ENCODE assay signal across 17 cellular contexts in genomic region chr2:28908172-28908571, GRCh38. TPM values are rescaled to one million over a fixed set of nuclear protein-coding genes. Genes with fewer than 3 reads are reported as not detected.
DNase-seq lines count a peak whose midpoint lies in the region; ATAC-seq, FAIRE-seq and TF ChIP-seq lines count a peak whose summit lies in the region.
"Had no signal": no experiment of that assay in that cellular context is flagged by ENCODE, and none has a peak within 500 bp of the region (broad histone marks: within the 10 kb centered on the region; RNA-seq: fewer than 3 reads in every experiment).

No MANE protein-coding gene starts in this region.

- CTCF ChIA-PET in A549 (lab: Yijun Ruan, JAX) (interaction anchor here (1.1 kb wide), 1 partner anchor 44 kb away, joined by 3 read pairs; no protein-coding TSS in a partner anchor), WTC11 (lab: Charles Lee) (no interaction called here)

- ATAC-seq in A549 (peak; percentile 7 to 9; a peak in 1 of 6 replicates), WTC11 (no peak), memory B cell (ENCODE audit: low read depth) (no peak), HG03354 (IDR thresholded peaks at IDR 0.05; ENCODE audit: poor library complexity, severe bottlenecking, unreplicated experiment) (no peak), natural killer cell (no peak)

- POLR2A ChIA-PET in A549 (lab: Yijun Ruan, JAX) = interaction anchor here (1.0 kb wide), 1 partner anchor 14 kb away, joined by 4 read pairs; the partner anchor contains the start of gene WDR43
- POLR2A ChIA-PET in WTC11 (lab: Charles Lee) = no interaction called here

- no peaks in the 10 kb centered on the region for H3K9me3 ChIP-seq in A549
- H3K9me3 ChIP-seq: BLaER1, HAP-1 had no signal

- H3K27ac Mint-ChIP-seq in WTC11 (peak overlapping the region; percentile 2; the same call in 1 of the 2 replicates), memory B cell (peak overlapping the region; percentile 39), natural killer cell (no peak overlapping the region)

- no peak for FAIRE-seq in A549 (lab: Jason Lieb, UNC)
- FAIRE-seq: H1 had no signal

- H3K4me1 ChIP-seq in A549 = peaks cover 47% of the 10 kb centered on the region

- H3K36me3 Mint-ChIP-seq in WTC11 = peaks cover 85% of the 10 kb centered on the region
- H3K36me3 Mint-ChIP-seq in memory B cell = peaks cover 46% of the 10 kb centered on the region
- H3K36me3 Mint-ChIP-seq in natural killer cell = peaks cover 12% of the 10 kb centered on the region

- no peak for TF ChIP-seq RAD21 in A549 (conservative IDR thresholded peaks at IDR 0.05 in 1 of 2, IDR thresholded peaks at IDR 0.05 in 1 of 2)

- H3K9me3 Mint-ChIP-seq in WTC11 (no peaks in the 10 kb centered on the region), memory B cell (no peaks in the 10 kb centered on the region), natural killer cell (no peaks in the 10 kb centered on the region)
- H3K9me3 Mint-ChIP-seq: CD8-positive, alpha-beta memory T cell had no signal

- peaks cover 5% of the 10 kb centered on the region; the same call in 1 of the 2 replicates for H3K4me1 Mint-ChIP-seq in WTC11
- H3K4me1 Mint-ChIP-seq in memory B cell = peaks cover 11% of the 10 kb centered on the region
- H3K4me1 Mint-ChIP-seq in natural killer cell = peaks cover 4 to 27% of the 10 kb centered on the region in 2 donors

- intact Hi-C loops in natural killer cell (cut with micrococcal nuclease) = no loop called here

- DNase-seq in NCI-H2171 treated with DMSO at 0.1 percent for 48 hours (lab: John Stamatoyannopoulos, UW) (peak; percentile 6), NCI-H2171 (lab: John Stamatoyannopoulos, UW) (no peak), A549 (ENCODE audit: low read depth in 1 of 2, low spot score in 1 of 2) (no peak), WTC11 (ENCODE audit: low spot score) (no peak), memory B cell (ENCODE audit: low spot score in 2 of 2) (no peak), NCI-H1092 treated with DMSO at 0.1 percent for 48 hours (lab: John Stamatoyannopoulos, UW) (no peak), natural killer cell (no peak)
- DNase-seq: AML-193; CD8-positive, alpha-beta memory T cell; DMS53; GF-D8 had no signal

- H3K27me3 Mint-ChIP-seq in WTC11 (ENCODE audit: low read depth) (no peaks in the 10 kb centered on the region), memory B cell (no peaks in the 10 kb centered on the region), natural killer cell (ENCODE audit: low read depth in 2 of 2) (no peaks in the 10 kb centered on the region)
- H3K27me3 Mint-ChIP-seq: CD8-positive, alpha-beta memory T cell had no signal

- TF ChIP-seq CTCF in A549 (IDR thresholded peaks at IDR 0.05) (no peak), WTC11 (IDR thresholded peaks at IDR 0.05) (no peak), natural killer cell (IDR thresholded peaks at IDR 0.05) (no peak)

- no peak overlapping the region for H3K4me3 ChIP-seq in A549
- H3K4me3 ChIP-seq: BLaER1, HAP-1 had no signal

- no peak overlapping the region for H3K4me2 ChIP-seq in A549
- H3K4me2 ChIP-seq: BLaER1 had no signal

- no peak overlapping the region for H3K27ac ChIP-seq in A549
- H3K27ac ChIP-seq: 22Rv1, BLaER1, HL-60 had no signal

- WGBS in A549 (ENCODE audit: missing lambda C conversion rate) = 0% methylated on average over 1 of the region's 1 CpG

- H3K4me3 Mint-ChIP-seq in WTC11 = no peak overlapping the region
- H3K4me3 Mint-ChIP-seq in memory B cell = no peak overlapping the region
- H3K4me3 Mint-ChIP-seq in natural killer cell = no peak overlapping the region

- no peak for TF ChIP-seq EP300 in A549 (IDR thresholded peaks at IDR 0.05)

- TF ChIP-seq POLR2A in A549 (IDR thresholded peaks at IDR 0.05; ENCODE audit: low read length) = no peak

TF ChIP-seq in A549, 52 proteins besides CTCF, POLR2A, EP300 and RAD21 (continues in another document):
- TF ChIP-seq SREBF2 (IDR thresholded peaks at IDR 0.05) (no peak), REST (IDR thresholded peaks at IDR 0.05) (no peak), HDAC2 (IDR thresholded peaks at IDR 0.05) (no peak), MAFK (IDR thresholded peaks at IDR 0.05; ENCODE audit: partially characterized antibody) (no peak), JUNB (IDR thresholded peaks at IDR 0.05) (no peak), PHF8 (IDR thresholded peaks at IDR 0.05; ENCODE audit: borderline replicate concordance, low read depth) (no peak), CHD2 (IDR thresholded peaks at IDR 0.05; ENCODE audit: low read length, partially characterized antibody) (no peak), EHMT2 (IDR thresholded peaks at IDR 0.05; ENCODE audit: low read depth) (no peak), KDM1A (IDR thresholded peaks at IDR 0.05; ENCODE audit: low read depth) (no peak)

TF ChIP-seq in WTC11, 78 proteins besides CTCF, POLR2A, EP300 and RAD21:
- TF ChIP-seq JUN (CRISPR knock-in tag; IDR thresholded peaks at IDR 0.05) (no peak), PREB (CRISPR knock-in tag; IDR thresholded peaks at IDR 0.05; ENCODE audit: borderline replicate concordance) (no peak), IRF2 (CRISPR knock-in tag; IDR thresholded peaks at IDR 0.05; ENCODE audit: borderline replicate concordance, low read depth) (no peak), HMGXB4 (CRISPR knock-in tag; IDR thresholded peaks at IDR 0.05) (no peak), FOXP4 (CRISPR knock-in tag; IDR thresholded peaks at IDR 0.05) (no peak), KAT7 (CRISPR knock-in tag; IDR thresholded peaks at IDR 0.05; ENCODE audit: borderline replicate concordance) (no peak), IRF1 (CRISPR knock-in tag; IDR thresholded peaks at IDR 0.05) (no peak)

RNA-seq across cellular contexts. Expression of gene WDR43, which starts 13.7 kb away (rescaled TPM):
- polyA plus RNA-seq in A549 (2011; rRNA removed) = 208 and 256 TPM in 2 replicates
- 50.6 and 51.9 TPM in 2 replicates for polyA plus RNA-seq in A549 (2012; cell fraction: cytosol; rRNA removed)
- polyA plus RNA-seq in A549 (2012; cell fraction: nucleus; rRNA removed) = 25.6 and 29.6 TPM in 2 replicates
- polyA plus RNA-seq in A549 (2017; fragmentation: RNase III; extraction: RNeasy Plus Mini Kit Qiagen cat#74134 plus additional on column Dnase treatment) = 71.8 to 83.6 TPM (median 72.4 TPM) in 3 replicates
- polyA minus RNA-seq in A549 (2011; rRNA and poly(A)+ RNA removed) = 186 and 192 TPM in 2 replicates
- 92.4 to 112 TPM (median 103 TPM) in 3 replicates for total RNA-seq in WTC11 (2021)
- 10 to 100 TPM; 45.1 to 53.2 (median 49.1) TPM for total RNA-seq in natural killer cell

RNA-seq across cellular contexts. Expression of gene TRMT61B, which starts 38.1 kb away (rescaled TPM):
- 24.9 and 38.6 TPM in 2 replicates for polyA plus RNA-seq in A549 (2011; rRNA removed)
- polyA plus RNA-seq in A549 (2012; cell fraction: cytosol; rRNA removed) = 14.2 and 14.4 TPM in 2 replicates
- polyA plus RNA-seq in A549 (2012; cell fraction: nucleus; rRNA removed) = 9.8 TPM in 2 replicates
- polyA plus RNA-seq in A549 (2017; fragmentation: RNase III; extraction: RNeasy Plus Mini Kit Qiagen cat#74134 plus additional on column Dnase treatment) = 21.6 to 23.3 TPM (median 21.8 TPM) in 3 replicates
- polyA minus RNA-seq in A549 (2011; rRNA and poly(A)+ RNA removed) = 7.9 and 8.7 TPM in 2 replicates
- 24.0 to 26.4 TPM (median 24.3 TPM) in 3 replicates for total RNA-seq in WTC11 (2021)
- 10 to 100 TPM; 13.6 to 19.2 (median 18.0) TPM for total RNA-seq in natural killer cell

Comparison
In these comparisons a context has a peak if more than half of its experiments do, and no peak if none do; other contexts are left out.
1. ATAC-seq: peak in A549 (2 of 2); none in WTC11 (single experiment), memory B cell (single experiment), HG03354 (single experiment) and natural killer cell (0 of 3).
2. H3K27ac Mint-ChIP-seq: peak in WTC11 (single experiment) and memory B cell (single experiment); none in natural killer cell (0 of 2).